Comparison of ENCODE assay signal across 10 cellular contexts in genomic region chr1:31548518-31548898, GRCh38. TPM values are rescaled to one million over a fixed set of nuclear protein-coding genes. Genes with fewer than 3 reads are reported as not detected.
A peak's percentile ranks its signal among the peaks of the same experiment; 100 is the strongest.
DNase-seq lines count a peak whose midpoint lies in the region; ATAC-seq and FAIRE-seq lines count a peak whose summit lies in the region.
"Had no signal": no experiment of that assay in that cellular context is flagged by ENCODE, and none has a peak within 500 bp of the region (broad histone marks: within the 10 kb centered on the region; RNA-seq: fewer than 3 reads in every experiment).

No MANE protein-coding gene starts in this region.

- DNase-seq in activated naive CD4-positive, alpha-beta T cell treated with anti-CD3 and anti-CD28 coated beads, Interleukin-2, amount 50 U/mL, for 72 hours (ENCODE audit: low spot score in 2 of 2) = no peak
- no peak for DNase-seq in activated naive CD4-positive, alpha-beta T cell treated with anti-CD3 and anti-CD28 coated beads for 36 hours
- DNase-seq in SW480 (ENCODE audit: low spot score) (peak; percentile 94), left colon (peak in 1 of 2 donors; percentile 38), urothelium cell line (ENCODE audit: low spot score) (peak; percentile 54), amygdala (lab: John Stamatoyannopoulos, UW) (no peak)
- DNase-seq in activated naive CD4-positive, alpha-beta T cell (lab: John Stamatoyannopoulos, UW) = no peak

- CTCF ChIA-PET in activated naive CD4-positive, alpha-beta T cell treated with anti-CD3 and anti-CD28 coated beads for 36 hours (lab: Charles Lee) = interaction anchor here (0.8 to 3.8 kb wide), 27 partner anchors 8 to 374 kb away, joined by 3 to 28 read pairs (median 3); partner anchors contain the start of genes FABP3 and PEF1

- H3K27ac Mint-ChIP-seq in activated naive CD4-positive, alpha-beta T cell treated with anti-CD3 and anti-CD28 coated beads, Interleukin-2, amount 50 U/mL, for 72 hours = no peak overlapping the region
- H3K27ac Mint-ChIP-seq in activated naive CD4-positive, alpha-beta T cell treated with anti-CD3 and anti-CD28 coated beads for 36 hours = no peak overlapping the region
- H3K27ac Mint-ChIP-seq: activated naive CD8-positive, alpha-beta T cell treated with anti-CD3 and anti-CD28 coated beads, Interleukin-2, amount 10 ng/mL, durations not matched to agents 7 days and 5 days had no signal

- peak; percentile 29 to 39 for ATAC-seq in activated naive CD4-positive, alpha-beta T cell treated with anti-CD3 and anti-CD28 coated beads, Interleukin-2, amount 50 U/mL, for 72 hours
- ATAC-seq in left colon (peak; percentile 12), GM18858 (IDR thresholded peaks at IDR 0.05; ENCODE audit: unreplicated experiment) (no peak)

- H3K4me1 Mint-ChIP-seq in activated naive CD4-positive, alpha-beta T cell treated with anti-CD3 and anti-CD28 coated beads for 36 hours (ENCODE audit: low read depth) = peaks cover 9% of the 10 kb centered on the region

- H3K4me3 Mint-ChIP-seq in activated naive CD4-positive, alpha-beta T cell treated with anti-CD3 and anti-CD28 coated beads for 36 hours = no peak overlapping the region

- intact Hi-C loops in activated naive CD4-positive, alpha-beta T cell treated with anti-CD3 and anti-CD28 coated beads for 36 hours (cut with micrococcal nuclease) = loop anchor here (1.0 to 10.0 kb wide), 3 partner anchors 84 to 746 kb away; no protein-coding TSS in a partner anchor
- intact Hi-C loops in left colon (cut with DNase I, micrococcal nuclease) = loop anchor here in 1 of 2 donors (5.0 to 10.0 kb wide), 2 partner anchors 154 to 366 kb away; no protein-coding TSS in a partner anchor

- H3K27me3 Mint-ChIP-seq in activated naive CD4-positive, alpha-beta T cell treated with anti-CD3 and anti-CD28 coated beads for 36 hours (ENCODE audit: low read depth) = peaks cover 10% of the 10 kb centered on the region

- H3K36me3 Mint-ChIP-seq in activated naive CD4-positive, alpha-beta T cell treated with anti-CD3 and anti-CD28 coated beads, Interleukin-2, amount 50 U/mL, for 72 hours = no peaks in the 10 kb centered on the region
- H3K36me3 Mint-ChIP-seq in activated naive CD4-positive, alpha-beta T cell treated with anti-CD3 and anti-CD28 coated beads for 36 hours (ENCODE audit: low read depth) = no peaks in the 10 kb centered on the region
- H3K36me3 Mint-ChIP-seq: activated naive CD8-positive, alpha-beta T cell treated with anti-CD3 and anti-CD28 coated beads, Interleukin-2, amount 10 ng/mL, durations not matched to agents 7 days and 5 days had no signal

- no peak for FAIRE-seq in urothelium cell line (lab: Jason Lieb, UNC)

- H3K9me3 Mint-ChIP-seq in activated naive CD4-positive, alpha-beta T cell treated with anti-CD3 and anti-CD28 coated beads, Interleukin-2, amount 50 U/mL, for 72 hours = no peaks in the 10 kb centered on the region
- no peaks in the 10 kb centered on the region for H3K9me3 Mint-ChIP-seq in activated naive CD4-positive, alpha-beta T cell treated with anti-CD3 and anti-CD28 coated beads for 36 hours
- H3K9me3 Mint-ChIP-seq: activated naive CD8-positive, alpha-beta T cell treated with anti-CD3 and anti-CD28 coated beads, Interleukin-2, amount 10 ng/mL, durations not matched to agents 7 days and 5 days had no signal

RNA-seq across cellular contexts. Expression of gene TINAGL1, which starts 27.8 kb away (rescaled TPM):
- not detected for total RNA-seq in activated naive CD4-positive, alpha-beta T cell treated with anti-CD3 and anti-CD28 coated beads, Interleukin-2, amount 50 U/mL, for 72 hours
- total RNA-seq in activated naive CD4-positive, alpha-beta T cell treated with anti-CD3 and anti-CD28 coated beads for 36 hours = not detected
- 100 to 1,000 TPM; 135 to 139 TPM for total RNA-seq in left colon
- total RNA-seq: activated naive CD8-positive, alpha-beta T cell treated with anti-CD3 and anti-CD28 coated beads, Interleukin-2, amount 10 ng/mL, durations not matched to agents 7 days and 5 days; SK-MEL-5 had no signal

Comparison
In these comparisons a context has a peak if more than half of its experiments do, and no peak if none do; other contexts are left out.
1. DNase-seq: peak in SW480 (single experiment) and urothelium cell line (single experiment); none in activated naive CD4-positive, alpha-beta T cell treated with anti-CD3 and anti-CD28 coated beads, Interleukin-2, amount 50 U/mL, for 72 hours (0 of 2), activated naive CD4-positive, alpha-beta T cell treated with anti-CD3 and anti-CD28 coated beads for 36 hours (single experiment), amygdala (0 of 56) and activated naive CD4-positive, alpha-beta T cell (0 of 4).
2. RNA of gene TINAGL1, which starts 27.8 kb away (total RNA-seq): 135 to 139 TPM in left colon; not detected in activated naive CD4-positive, alpha-beta T cell treated with anti-CD3 and anti-CD28 coated beads, Interleukin-2, amount 50 U/mL, for 72 hours and not detected in activated naive CD4-positive, alpha-beta T cell treated with anti-CD3 and anti-CD28 coated beads for 36 hours; every median in the first group is over 100 times any median in the second.